ENCODE assay signal across 10 cellular contexts in genomic region chr6:93962566-93962965, GRCh38.
"Had no signal": no experiment of that assay in that cellular context is flagged by ENCODE, and none has a peak within 500 bp of the region (broad histone marks: within the 10 kb centered on the region; RNA-seq: fewer than 3 reads in every experiment).

No MANE protein-coding gene starts in this region.

- H3K27me3 ChIP-seq: ovary, testis had no signal

- H3K4me1 ChIP-seq: testis had no signal

- H3K27ac ChIP-seq: ovary, testis had no signal

- H3K36me3 ChIP-seq: ovary had no signal

- ATAC-seq: esophagus mucosa; stimulated activated naive CD8-positive, alpha-beta T cell treated with anti-CD3 and anti-CD28 coated beads, Interleukin-15, amount 100 ng/mL, for 72 hours had no signal

- H3K4me3 ChIP-seq: ovary, testis had no signal

- DNase-seq: activated CD4-positive, alpha-beta T cell treated with anti-CD3 and anti-CD28 coated beads, Interleukin-2, amount 50 U/mL, for 1 hour; activated naive CD4-positive, alpha-beta T cell treated with anti-CD3 and anti-CD28 coated beads, Interleukin-2, amount 50 U/mL, for 16 hours; amniotic stem cell; dermis blood vessel endothelial cell; ovary; stimulated activated CD4-positive, alpha-beta T cell treated with anti-CD3 and anti-CD28 coated beads, Interleukin-4, amount 100 ng/mL, for 1 hour; stimulated activated CD8-positive, alpha-beta memory T cell treated with anti-CD3 and anti-CD28 coated beads, Interleukin-4, amount 100 ng/mL, for 48 hours; stimulated activated naive CD8-positive, alpha-beta T cell treated with anti-CD3 and anti-CD28 coated beads, Interleukin-15, amount 100 ng/mL, for 72 hours; testis had no signal

- H3K9me3 ChIP-seq: ovary, testis had no signal
